In the genomic region with DNA sequence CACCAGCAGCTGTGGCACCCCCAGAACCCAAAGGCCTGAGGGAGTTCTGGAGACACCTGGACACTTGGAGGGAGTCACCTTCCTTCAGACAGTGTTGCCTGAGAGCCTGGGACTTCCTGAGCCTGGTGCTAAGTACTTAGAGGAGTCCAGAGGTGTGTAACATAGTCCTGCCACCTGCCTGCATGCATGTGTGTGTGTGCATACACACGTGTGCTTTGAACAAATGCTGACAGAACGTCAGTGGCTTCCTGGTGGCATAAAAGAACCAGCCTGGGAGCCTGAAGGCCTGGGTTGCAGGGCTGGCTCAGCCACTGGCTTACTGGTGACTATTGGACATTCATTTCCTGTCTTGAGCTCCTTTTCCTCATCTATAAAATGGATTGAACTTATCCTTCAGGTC, we compare ENCODE assay signal across 1 cellular context.
TF ChIP-seq lines count a peak whose summit lies in the region.

No MANE protein-coding gene starts in this region.

TF ChIP-seq in K562, 482 proteins besides CTCF, POLR2A, EP300 and RAD21:
- TF ChIP-seq ZNF584 (CRISPR knock-in tag; IDR thresholded peaks at IDR 0.05; ENCODE audit: low read depth) (no peak), MBD2 (IDR thresholded peaks at IDR 0.05; ENCODE audit: borderline replicate concordance, low read depth) (no peak), MTF1 (CRISPR knock-in tag; IDR thresholded peaks at IDR 0.05; ENCODE audit: borderline replicate concordance) (no peak), NR4A1 (CRISPR knock-in tag; IDR thresholded peaks at IDR 0.05) (no peak), NR4A1 (tag; IDR thresholded peaks at IDR 0.05) (no peak), E2F3 (CRISPR knock-in tag; IDR thresholded peaks at IDR 0.05) (no peak), BCL6 (CRISPR knock-in tag; IDR thresholded peaks at IDR 0.05) (no peak), HDAC8 (tag; IDR thresholded peaks at IDR 0.05) (no peak), SIX5 (IDR thresholded peaks at IDR 0.05; ENCODE audit: borderline replicate concordance in 1 of 2, insufficient read depth in 1 of 2, low read depth in 1 of 2, low read length in 2 of 2) (no peak), ATF7 (IDR thresholded peaks at IDR 0.05) (no peak), ZNF224 (CRISPR knock-in tag; IDR thresholded peaks at IDR 0.05) (no peak), NFIC (IDR thresholded peaks at IDR 0.05) (no peak), ZKSCAN8 (CRISPR knock-in tag; IDR thresholded peaks at IDR 0.05) (no peak)
- TF ChIP-seq, protein P1, sequence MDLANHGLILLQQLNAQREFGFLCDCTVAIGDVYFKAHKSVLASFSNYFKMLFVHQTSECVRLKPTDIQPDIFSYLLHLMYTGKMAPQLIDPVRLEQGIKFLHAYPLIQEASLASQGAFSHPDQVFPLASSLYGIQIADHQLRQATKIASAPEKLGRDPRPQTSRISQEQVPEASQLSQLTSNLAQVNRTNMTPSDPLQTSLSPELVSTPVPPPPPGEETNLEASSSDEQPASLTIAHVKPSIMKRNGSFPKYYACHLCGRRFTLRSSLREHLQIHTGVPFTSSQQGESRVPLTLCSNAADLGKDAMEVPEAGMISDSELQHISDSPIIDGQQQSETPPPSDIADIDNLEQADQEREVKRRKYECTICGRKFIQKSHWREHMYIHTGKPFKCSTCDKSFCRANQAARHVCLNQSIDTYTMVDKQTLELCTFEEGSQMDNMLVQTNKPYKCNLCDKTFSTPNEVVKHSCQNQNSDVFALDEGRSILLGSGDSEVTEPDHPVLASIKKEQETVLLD (IDR thresholded peaks at IDR 0.05), result no peak
- TF ChIP-seq, protein P2, sequence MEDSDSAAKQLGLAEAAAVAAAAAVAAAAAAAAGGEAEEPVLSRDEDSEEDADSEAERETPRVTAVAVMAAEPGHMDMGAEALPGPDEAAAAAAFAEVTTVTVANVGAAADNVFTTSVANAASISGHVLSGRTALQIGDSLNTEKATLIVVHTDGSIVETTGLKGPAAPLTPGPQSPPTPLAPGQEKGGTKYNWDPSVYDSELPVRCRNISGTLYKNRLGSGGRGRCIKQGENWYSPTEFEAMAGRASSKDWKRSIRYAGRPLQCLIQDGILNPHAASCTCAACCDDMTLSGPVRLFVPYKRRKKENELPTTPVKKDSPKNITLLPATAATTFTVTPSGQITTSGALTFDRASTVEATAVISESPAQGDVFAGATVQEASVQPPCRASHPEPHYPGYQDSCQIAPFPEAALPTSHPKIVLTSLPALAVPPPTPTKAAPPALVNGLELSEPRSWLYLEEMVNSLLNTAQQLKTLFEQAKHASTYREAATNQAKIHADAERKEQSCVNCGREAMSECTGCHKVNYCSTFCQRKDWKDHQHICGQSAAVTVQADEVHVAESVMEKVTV (CRISPR knock-in tag; IDR thresholded peaks at IDR 0.05), result no peak
- TF ChIP-seq, protein P3, sequence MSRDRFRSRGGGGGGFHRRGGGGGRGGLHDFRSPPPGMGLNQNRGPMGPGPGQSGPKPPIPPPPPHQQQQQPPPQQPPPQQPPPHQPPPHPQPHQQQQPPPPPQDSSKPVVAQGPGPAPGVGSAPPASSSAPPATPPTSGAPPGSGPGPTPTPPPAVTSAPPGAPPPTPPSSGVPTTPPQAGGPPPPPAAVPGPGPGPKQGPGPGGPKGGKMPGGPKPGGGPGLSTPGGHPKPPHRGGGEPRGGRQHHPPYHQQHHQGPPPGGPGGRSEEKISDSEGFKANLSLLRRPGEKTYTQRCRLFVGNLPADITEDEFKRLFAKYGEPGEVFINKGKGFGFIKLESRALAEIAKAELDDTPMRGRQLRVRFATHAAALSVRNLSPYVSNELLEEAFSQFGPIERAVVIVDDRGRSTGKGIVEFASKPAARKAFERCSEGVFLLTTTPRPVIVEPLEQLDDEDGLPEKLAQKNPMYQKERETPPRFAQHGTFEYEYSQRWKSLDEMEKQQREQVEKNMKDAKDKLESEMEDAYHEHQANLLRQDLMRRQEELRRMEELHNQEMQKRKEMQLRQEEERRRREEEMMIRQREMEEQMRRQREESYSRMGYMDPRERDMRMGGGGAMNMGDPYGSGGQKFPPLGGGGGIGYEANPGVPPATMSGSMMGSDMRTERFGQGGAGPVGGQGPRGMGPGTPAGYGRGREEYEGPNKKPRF (IDR thresholded peaks at IDR 0.05; ENCODE audit: low read depth, low read length), result no peak
- TF ChIP-seq, protein P4, sequence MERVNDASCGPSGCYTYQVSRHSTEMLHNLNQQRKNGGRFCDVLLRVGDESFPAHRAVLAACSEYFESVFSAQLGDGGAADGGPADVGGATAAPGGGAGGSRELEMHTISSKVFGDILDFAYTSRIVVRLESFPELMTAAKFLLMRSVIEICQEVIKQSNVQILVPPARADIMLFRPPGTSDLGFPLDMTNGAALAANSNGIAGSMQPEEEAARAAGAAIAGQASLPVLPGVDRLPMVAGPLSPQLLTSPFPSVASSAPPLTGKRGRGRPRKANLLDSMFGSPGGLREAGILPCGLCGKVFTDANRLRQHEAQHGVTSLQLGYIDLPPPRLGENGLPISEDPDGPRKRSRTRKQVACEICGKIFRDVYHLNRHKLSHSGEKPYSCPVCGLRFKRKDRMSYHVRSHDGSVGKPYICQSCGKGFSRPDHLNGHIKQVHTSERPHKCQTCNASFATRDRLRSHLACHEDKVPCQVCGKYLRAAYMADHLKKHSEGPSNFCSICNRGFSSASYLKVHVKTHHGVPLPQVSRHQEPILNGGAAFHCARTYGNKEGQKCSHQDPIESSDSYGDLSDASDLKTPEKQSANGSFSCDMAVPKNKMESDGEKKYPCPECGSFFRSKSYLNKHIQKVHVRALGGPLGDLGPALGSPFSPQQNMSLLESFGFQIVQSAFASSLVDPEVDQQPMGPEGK (CRISPR knock-in tag; IDR thresholded peaks at IDR 0.05; ENCODE audit: borderline replicate concordance), result no peak
- TF ChIP-seq, protein P5, sequence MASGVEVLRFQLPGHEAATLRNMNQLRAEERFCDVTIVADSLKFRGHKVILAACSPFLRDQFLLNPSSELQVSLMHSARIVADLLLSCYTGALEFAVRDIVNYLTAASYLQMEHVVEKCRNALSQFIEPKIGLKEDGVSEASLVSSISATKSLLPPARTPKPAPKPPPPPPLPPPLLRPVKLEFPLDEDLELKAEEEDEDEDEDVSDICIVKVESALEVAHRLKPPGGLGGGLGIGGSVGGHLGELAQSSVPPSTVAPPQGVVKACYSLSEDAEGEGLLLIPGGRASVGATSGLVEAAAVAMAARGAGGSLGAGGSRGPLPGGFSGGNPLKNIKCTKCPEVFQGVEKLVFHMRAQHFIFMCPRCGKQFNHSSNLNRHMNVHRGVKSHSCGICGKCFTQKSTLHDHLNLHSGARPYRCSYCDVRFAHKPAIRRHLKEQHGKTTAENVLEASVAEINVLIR (CRISPR knock-in tag; IDR thresholded peaks at IDR 0.05), result no peak
